In the genomic region with DNA sequence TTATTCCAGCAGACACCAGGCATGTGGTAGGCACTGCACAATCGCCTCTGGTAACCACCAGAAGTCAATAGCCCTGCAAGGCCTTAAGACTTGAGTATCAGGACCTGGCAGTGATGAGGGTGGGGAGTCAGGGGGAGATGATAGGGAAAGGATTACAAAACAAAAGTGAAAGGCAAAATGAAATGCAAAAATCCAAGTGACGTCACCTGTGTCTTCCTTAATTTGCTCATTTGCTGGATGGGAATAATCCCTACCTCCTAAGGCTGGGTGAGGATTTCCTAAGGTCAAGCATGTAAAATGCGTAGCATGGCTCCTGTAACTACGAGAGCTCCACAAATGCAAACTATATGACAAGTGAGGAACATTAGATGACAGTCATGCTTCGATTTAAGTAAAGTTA, we compare ENCODE assay signal across 1 cellular context.
TF ChIP-seq lines count a peak whose summit lies in the region.

No MANE protein-coding gene starts in this region.

TF ChIP-seq in K562, 482 proteins besides CTCF, POLR2A, EP300 and RAD21 (continued from another document):
- TF ChIP-seq, protein P1, sequence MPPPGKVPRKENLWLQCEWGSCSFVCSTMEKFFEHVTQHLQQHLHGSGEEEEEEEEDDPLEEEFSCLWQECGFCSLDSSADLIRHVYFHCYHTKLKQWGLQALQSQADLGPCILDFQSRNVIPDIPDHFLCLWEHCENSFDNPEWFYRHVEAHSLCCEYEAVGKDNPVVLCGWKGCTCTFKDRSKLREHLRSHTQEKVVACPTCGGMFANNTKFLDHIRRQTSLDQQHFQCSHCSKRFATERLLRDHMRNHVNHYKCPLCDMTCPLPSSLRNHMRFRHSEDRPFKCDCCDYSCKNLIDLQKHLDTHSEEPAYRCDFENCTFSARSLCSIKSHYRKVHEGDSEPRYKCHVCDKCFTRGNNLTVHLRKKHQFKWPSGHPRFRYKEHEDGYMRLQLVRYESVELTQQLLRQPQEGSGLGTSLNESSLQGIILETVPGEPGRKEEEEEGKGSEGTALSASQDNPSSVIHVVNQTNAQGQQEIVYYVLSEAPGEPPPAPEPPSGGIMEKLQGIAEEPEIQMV (tag; conservative IDR thresholded peaks at IDR 0.05; ENCODE audit: low read depth), result no peak
TF ChIP-seq in K562: peak in this region for 1.
